8 cellular contexts compared by ENCODE assay signal in genomic region chr14:81533212-81533535, GRCh38. TPM values are rescaled to one million over a fixed set of nuclear protein-coding genes. Genes with fewer than 3 reads are reported as not detected.
DNase-seq lines count a peak whose midpoint lies in the region; ATAC-seq and TF ChIP-seq lines count a peak whose summit lies in the region.

No MANE protein-coding gene starts in this region.

- H3K9me3 Mint-ChIP-seq in MCF 10A (ENCODE audit: unreplicated experiment): peaks cover 19% of the 10 kb centered on the region

- H3K4me1 Mint-ChIP-seq in MCF 10A (ENCODE audit: insufficient read depth, unreplicated experiment): peaks cover 35% of the 10 kb centered on the region

- peak overlapping the region; percentile 91 for H3K4me3 Mint-ChIP-seq in MCF 10A (ENCODE audit: unreplicated experiment)

- H3K27ac Mint-ChIP-seq in MCF 10A (ENCODE audit: low read depth, unreplicated experiment): peak overlapping the region; percentile 96

- H3K27me3 Mint-ChIP-seq in MCF 10A (ENCODE audit: insufficient read depth, unreplicated experiment): no peaks in the 10 kb centered on the region

- H3K56ac ChIP-seq in mesendoderm (ENCODE audit: low read length): peak overlapping the region; percentile 91

- H2BK5ac ChIP-seq in mesendoderm (ENCODE audit: low read length): no peak overlapping the region

- H3K27me3 ChIP-seq in heart right ventricle (no peaks in the 10 kb centered on the region), mesendoderm (ENCODE audit: insufficient read depth, low read length, poor library complexity) (no peaks in the 10 kb centered on the region), uterus (no peaks in the 10 kb centered on the region)

- peak overlapping the region; percentile 89 for H3K4me2 ChIP-seq in mesendoderm (ENCODE audit: low read length)

- POLR2A ChIA-PET in MCF 10A (lab: Yijun Ruan, JAX): interaction anchor here (0.7 to 3.3 kb wide), 9 partner anchors 11 to 1198 kb away, joined by 3 to 15 read pairs (median 4); partner anchors contain the start of gene GTF2A1

- H3K18ac ChIP-seq in mesendoderm (ENCODE audit: low read length): no peak overlapping the region

- H3K4ac ChIP-seq in mesendoderm (ENCODE audit: low read depth, low read length): peak overlapping the region; percentile 8

- H3K9me3 ChIP-seq in heart right ventricle: peaks cover 0 to 4% (median 0%) of the 10 kb centered on the region in 11 donors
- no peaks in the 10 kb centered on the region for H3K9me3 ChIP-seq in uterus

- peaks cover 11% of the 10 kb centered on the region for H3K79me1 ChIP-seq in mesendoderm (ENCODE audit: low read length)

- no peak for TF ChIP-seq CTCF in heart right ventricle (IDR thresholded peaks at IDR 0.05)
- no peak for TF ChIP-seq CTCF in MCF 10A (IDR thresholded peaks at IDR 0.05; ENCODE audit: unreplicated experiment)
- TF ChIP-seq CTCF in uterus (IDR thresholded peaks at IDR 0.05): no peak

- WGBS in heart right ventricle, 2 donors: 0% methylated on average over 10 of the region's 10 CpGs
- WGBS in mesendoderm (ENCODE audit: extremely low coverage, insufficient coverage, low lambda C conversion rate): no CpG with 5 or more reads among the region's 10 CpGs

- peak overlapping the region; percentile 84 to 99 (median 94) for H3K4me3 ChIP-seq in heart right ventricle
- H3K4me3 ChIP-seq in mesendoderm (ENCODE audit: low read length): peak overlapping the region; percentile 94
- peak overlapping the region; percentile 87 to 93 for H3K4me3 ChIP-seq in uterus

- no peaks in the 10 kb centered on the region for H3K36me3 Mint-ChIP-seq in MCF 10A (ENCODE audit: insufficient read depth, unreplicated experiment)

- TSS peak; percentile 41 for BruUV-seq in MCF 10A (replicated peaks; lab: Mats Ljungman, UMichigan)

- peaks cover 0 to 13% (median 0%) of the 10 kb centered on the region in 9 donors for H3K36me3 ChIP-seq in heart right ventricle
- no peaks in the 10 kb centered on the region for H3K36me3 ChIP-seq in mesendoderm (ENCODE audit: control insufficient read depth, insufficient read depth, low read length)
- no peaks in the 10 kb centered on the region for H3K36me3 ChIP-seq in uterus

- CTCF ChIA-PET in MCF 10A (lab: Yijun Ruan, JAX): interaction anchor here (0.6 to 1.7 kb wide), 2 partner anchors 11 to 17 kb away, joined by 5 to 6 read pairs; no protein-coding TSS in a partner anchor

- peaks cover 0 to 85% (median 70%) of the 10 kb centered on the region in 9 donors for H3K4me1 ChIP-seq in heart right ventricle
- no peaks in the 10 kb centered on the region for H3K4me1 ChIP-seq in mesendoderm (ENCODE audit: control insufficient read depth, low read depth, low read length)
- peaks cover 5 to 6% of the 10 kb centered on the region in 2 donors for H3K4me1 ChIP-seq in uterus

- DNase-seq in heart right ventricle (no peak), cardiac septum (ENCODE audit: low spot score) (no peak), MCF 10A (ENCODE audit: unreplicated experiment) (no peak), mesendoderm (no peak), uterus (no peak)

- H2AK5ac ChIP-seq in mesendoderm (ENCODE audit: low read length): no peak overlapping the region

- peak overlapping the region in 8 of 10 donors; percentile 65 to 92 (median 80) for H3K27ac ChIP-seq in heart right ventricle
- no peak overlapping the region for H3K27ac ChIP-seq in mesendoderm (ENCODE audit: low read depth, low read length)
- H3K27ac ChIP-seq in uterus: peak overlapping the region; percentile 30 to 71

- H3K9ac ChIP-seq in mesendoderm (ENCODE audit: low read length): peak overlapping the region; percentile 86

- H4K5ac ChIP-seq in mesendoderm (ENCODE audit: low read length): no peak overlapping the region

- no peak overlapping the region for H2BK120ac ChIP-seq in mesendoderm (ENCODE audit: low read depth, low read length)

- no peak overlapping the region for H4K8ac ChIP-seq in mesendoderm (ENCODE audit: low read depth, low read length)

- TF ChIP-seq POLR2A in uterus (IDR thresholded peaks at IDR 0.05): no peak

- no peak overlapping the region for H2BK15ac ChIP-seq in mesendoderm (replicated peaks; ENCODE audit: low read depth)

- intact Hi-C loops in heart right ventricle (cut with DNase I) (loop anchor here in 1 of 10 donors (2.0 kb wide), 1 partner anchor 14 kb away; no protein-coding TSS in a partner anchor), cardiac septum (cut with DNase I) (loop anchor here (5.0 kb wide), 1 partner anchor 311 kb away; the partner anchor contains the start of gene GTF2A1), MCF 10A (cut with micrococcal nuclease) (no loop called here), uterus (cut with DNase I; ENCODE audit: low total_unique reads) (no loop called here)

- H3K23ac ChIP-seq in mesendoderm (ENCODE audit: low read length): no peak overlapping the region

- H3K79me2 ChIP-seq in mesendoderm (ENCODE audit: control insufficient read depth, insufficient read depth, low read length): peaks cover 13% of the 10 kb centered on the region

- ATAC-seq in heart right ventricle (no peak), GM19395 (IDR thresholded peaks at IDR 0.05; ENCODE audit: unreplicated experiment) (no peak), HG03139 (IDR thresholded peaks at IDR 0.05; ENCODE audit: unreplicated experiment) (no peak), HG02852 (IDR thresholded peaks at IDR 0.05; ENCODE audit: unreplicated experiment) (no peak)

RNA-seq across cellular contexts. Expression of gene SEL1L, which starts 0.5 kb away (rescaled TPM):
- 10 to 100 TPM; 47.6 to 87.7 (median 58.3) TPM for total RNA-seq in heart right ventricle
- polyA plus RNA-seq in heart right ventricle: 10 to 100 TPM; 10.6 to 20.9 TPM
- total RNA-seq in cardiac septum: 64.8 TPM
- total RNA-seq in MCF 10A (2022): 152 and 190 TPM in 2 replicates
- polyA plus RNA-seq in mesendoderm (2013, experiment 1 of 2): 12.1 TPM
- 11.6 TPM for polyA plus RNA-seq in mesendoderm (2013, experiment 2 of 2)
- 10 to 100 TPM; 38.2 to 80.5 (median 64.0) TPM for total RNA-seq in uterus
